In the genomic region with DNA sequence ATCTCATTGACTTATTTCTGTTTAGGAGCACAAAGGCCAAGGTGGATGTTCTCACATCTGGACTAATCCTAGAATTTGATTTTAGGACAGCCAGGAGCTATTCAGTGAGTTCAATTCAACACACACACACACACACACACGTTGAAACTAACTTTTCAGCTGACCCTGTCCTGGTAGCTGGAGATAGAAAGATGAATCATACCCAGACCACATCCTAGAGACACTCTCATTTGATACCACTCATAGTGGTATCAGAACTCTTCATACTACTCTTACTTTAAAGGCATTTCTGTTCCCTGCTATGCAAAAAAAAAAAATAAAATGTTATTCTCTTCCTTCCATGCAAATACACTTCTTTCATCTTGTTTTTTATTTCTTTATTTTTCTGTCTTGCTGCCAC, we compare ENCODE assay signal across 14 cellular contexts. TPM values are rescaled to one million over a fixed set of nuclear protein-coding genes. Genes with fewer than 3 reads are reported as not detected.
DNase-seq lines count a peak whose midpoint lies in the region; ATAC-seq and TF ChIP-seq lines count a peak whose summit lies in the region.
"Had no signal": no experiment of that assay in that cellular context is flagged by ENCODE, and none has a peak within 500 bp of the region (broad histone marks: within the 10 kb centered on the region; RNA-seq: fewer than 3 reads in every experiment).

No MANE protein-coding gene starts in this region.

- ATAC-seq in GM18498 (IDR thresholded peaks at IDR 0.05; ENCODE audit: unreplicated experiment): peak; percentile 93
- ATAC-seq in GM19452 (IDR thresholded peaks at IDR 0.05; ENCODE audit: unreplicated experiment): peak; percentile 98
- ATAC-seq in HG02938 (IDR thresholded peaks at IDR 0.05; ENCODE audit: unreplicated experiment): peak; percentile 100
- no peak for ATAC-seq in effector memory CD8-positive, alpha-beta T cell (replicated peaks)
- ATAC-seq: naive thymus-derived CD8-positive, alpha-beta T cell had no signal

- POLR2A ChIA-PET in activated CD4-positive, alpha-beta memory T cell treated with anti-CD3 and anti-CD28 coated beads, Interleukin-2, amount 10 ng/mL, durations not matched to agents 7 days and 5 days (lab: Charles Lee): no interaction called here
- POLR2A ChIA-PET in OCI-LY7 (lab: Charles Lee): interaction anchor here (0.6 kb wide), 1 partner anchor 642 kb away, joined by 3 read pairs; no protein-coding TSS in a partner anchor

- H3K9me3 ChIP-seq in OCI-LY7 (ENCODE audit: low read length): no peaks in the 10 kb centered on the region

- TF ChIP-seq CTCF in OCI-LY7 (conservative IDR thresholded peaks at IDR 0.05; ENCODE audit: low read length): no peak

- no peak overlapping the region for H3K4me2 ChIP-seq in OCI-LY7 (ENCODE audit: low read length)

- H4K20me1 ChIP-seq in OCI-LY7 (ENCODE audit: insufficient read depth, low read length): no peaks in the 10 kb centered on the region

- no peaks in the 10 kb centered on the region for H3K27me3 Mint-ChIP-seq in effector memory CD8-positive, alpha-beta T cell
- no peaks in the 10 kb centered on the region for H3K27me3 Mint-ChIP-seq in activated CD4-positive, alpha-beta memory T cell treated with anti-CD3 and anti-CD28 coated beads, Interleukin-2, amount 10 ng/mL, durations not matched to agents 7 days and 5 days
- H3K27me3 Mint-ChIP-seq: naive thymus-derived CD8-positive, alpha-beta T cell had no signal

- H3K4me1 Mint-ChIP-seq in effector memory CD8-positive, alpha-beta T cell (ENCODE audit: low read depth in 2 of 2): no peaks in the 10 kb centered on the region
- peaks cover 16% of the 10 kb centered on the region for H3K4me1 Mint-ChIP-seq in activated CD4-positive, alpha-beta memory T cell treated with anti-CD3 and anti-CD28 coated beads, Interleukin-2, amount 10 ng/mL, durations not matched to agents 7 days and 5 days
- H3K4me1 Mint-ChIP-seq: naive thymus-derived CD8-positive, alpha-beta T cell had no signal

- no TSS peak for BruUV-seq in OCI-LY7 (replicated peaks; lab: Mats Ljungman, UMichigan)

- H3K9me3 Mint-ChIP-seq in effector memory CD8-positive, alpha-beta T cell: no peaks in the 10 kb centered on the region
- no peaks in the 10 kb centered on the region for H3K9me3 Mint-ChIP-seq in activated CD4-positive, alpha-beta memory T cell treated with anti-CD3 and anti-CD28 coated beads, Interleukin-2, amount 10 ng/mL, durations not matched to agents 7 days and 5 days
- H3K9me3 Mint-ChIP-seq: naive thymus-derived CD8-positive, alpha-beta T cell had no signal

- no peaks in the 10 kb centered on the region for H3K79me2 ChIP-seq in OCI-LY7 (ENCODE audit: insufficient read depth, low read depth, low read length)

- no peak overlapping the region for H3K27ac Mint-ChIP-seq in effector memory CD8-positive, alpha-beta T cell
- no peak overlapping the region for H3K27ac Mint-ChIP-seq in activated CD4-positive, alpha-beta memory T cell treated with anti-CD3 and anti-CD28 coated beads, Interleukin-2, amount 10 ng/mL, durations not matched to agents 7 days and 5 days

- no peaks in the 10 kb centered on the region for H3K36me3 Mint-ChIP-seq in effector memory CD8-positive, alpha-beta T cell (ENCODE audit: insufficient read depth)
- H3K36me3 Mint-ChIP-seq in activated CD4-positive, alpha-beta memory T cell treated with anti-CD3 and anti-CD28 coated beads, Interleukin-2, amount 10 ng/mL, durations not matched to agents 7 days and 5 days (ENCODE audit: low read depth): peaks cover 21% of the 10 kb centered on the region
- H3K36me3 Mint-ChIP-seq: naive thymus-derived CD8-positive, alpha-beta T cell had no signal

- no peaks in the 10 kb centered on the region for H3K36me3 ChIP-seq in OCI-LY7 (ENCODE audit: insufficient read depth, low read length)

- H3K4me1 ChIP-seq in OCI-LY7 (ENCODE audit: insufficient read depth, low read length, poor library complexity, severe bottlenecking): no peaks in the 10 kb centered on the region

- H3K27ac ChIP-seq in OCI-LY7 (ENCODE audit: low read depth, low read length, poor library complexity, severe bottlenecking): no peak overlapping the region

- DNase-seq in HT1080 (ENCODE audit: low read depth) (peak; percentile 29), CD1c-positive myeloid dendritic cell (ENCODE audit: extremely low spot score) (no peak), OCI-LY7 (ENCODE audit: low spot score) (no peak)
- no peak for DNase-seq in effector memory CD8-positive, alpha-beta T cell
- no peak for DNase-seq in activated CD4-positive, alpha-beta memory T cell treated with anti-CD3 and anti-CD28 coated beads, Interleukin-2, amount 10 ng/mL, durations not matched to agents 7 days and 5 days
- DNase-seq: activated effector memory CD4-positive, alpha-beta T cell treated with anti-CD3 and anti-CD28 coated beads, Interleukin-2, amount 50 U/mL, for 16 hours; IMR-90; islet precursor cell; naive thymus-derived CD8-positive, alpha-beta T cell; NCI-H2107; stimulated activated CD4-positive, alpha-beta T cell treated with anti-CD3 and anti-CD28 coated beads, Interleukin-12 subunit alpha, Interleukin-12 subunit beta, amount 100 ng/mL, for 4 hours had no signal

- H3K9me2 ChIP-seq in OCI-LY7 (ENCODE audit: insufficient read depth, low read length): no peaks in the 10 kb centered on the region

- no peak overlapping the region for H3K4me3 ChIP-seq in OCI-LY7 (ENCODE audit: low read depth, low read length, poor library complexity, severe bottlenecking)

- no peak overlapping the region for H2AFZ ChIP-seq in OCI-LY7 (ENCODE audit: low read length)

- intact Hi-C loops in OCI-LY7 (cut with micrococcal nuclease; ENCODE audit: unreplicated experiment): no loop called here

- CTCF ChIA-PET in activated CD4-positive, alpha-beta memory T cell treated with anti-CD3 and anti-CD28 coated beads, Interleukin-2, amount 10 ng/mL, durations not matched to agents 7 days and 5 days (lab: Charles Lee): interaction anchor here (1.3 kb wide), 1 partner anchor 13 kb away, joined by 5 read pairs; no protein-coding TSS in a partner anchor
- CTCF ChIA-PET in OCI-LY7 (lab: Charles Lee; ENCODE audit: unreplicated experiment): no interaction called here

- H3K4me3 Mint-ChIP-seq in effector memory CD8-positive, alpha-beta T cell: no peak overlapping the region
- no peak overlapping the region for H3K4me3 Mint-ChIP-seq in activated CD4-positive, alpha-beta memory T cell treated with anti-CD3 and anti-CD28 coated beads, Interleukin-2, amount 10 ng/mL, durations not matched to agents 7 days and 5 days
- H3K4me3 Mint-ChIP-seq: naive thymus-derived CD8-positive, alpha-beta T cell had no signal

RNA-seq across cellular contexts. Expression of gene KLF8, which starts 36.7 kb away (rescaled TPM):
- not detected in 2 replicates for total RNA-seq in HT1080 (2014; rRNA removed; shearing (Covaris generic))
- polyA plus RNA-seq in HT1080 (2015; cell fraction: cytosol; rRNA removed): 0.03 and 0.06 TPM in 2 replicates
- polyA plus RNA-seq in HT1080 (2015; cell fraction: nucleus; rRNA removed): not detected in 2 replicates
- total RNA-seq in activated CD4-positive, alpha-beta memory T cell treated with anti-CD3 and anti-CD28 coated beads, Interleukin-2, amount 10 ng/mL, durations not matched to agents 7 days and 5 days: 10 to 100 TPM; 13.1 to 14.5 TPM
- total RNA-seq in OCI-LY7 (2014; rRNA removed; shearing (Covaris generic)): not detected in 2 replicates
- not detected in 2 replicates for total RNA-seq in OCI-LY7 (2022)
- total RNA-seq: IMR-90 had no signal

Comparison
In these comparisons a context has a peak if more than half of its experiments do, and no peak if none do; other contexts are left out.
1. RNA of gene KLF8, which starts 36.7 kb away (total RNA-seq): 13.1 to 14.5 TPM in activated CD4-positive, alpha-beta memory T cell treated with anti-CD3 and anti-CD28 coated beads, Interleukin-2, amount 10 ng/mL, durations not matched to agents 7 days and 5 days; not detected in HT1080 and not detected in OCI-LY7; every median in the first group is over 10 times any median in the second.